In genomic region chr19:9906475-9907087, GRCh38 we compare ENCODE assay signal across 23 cellular contexts. TPM values are rescaled to one million over a fixed set of nuclear protein-coding genes. Genes with fewer than 3 reads are reported as not detected.
A peak's percentile ranks its signal among the peaks of the same experiment; 100 is the strongest.
DNase-seq lines count a peak whose midpoint lies in the region; ATAC-seq and TF ChIP-seq lines count a peak whose summit lies in the region.
"Had no signal": no experiment of that assay in that cellular context is flagged by ENCODE, and none has a peak within 500 bp of the region (broad histone marks: within the 10 kb centered on the region; RNA-seq: fewer than 3 reads in every experiment).

No MANE protein-coding gene starts in this region.

- peaks cover 7% of the 10 kb centered on the region for H3K27me3 Mint-ChIP-seq in glutamatergic neuron (ENCODE audit: unreplicated experiment)
- H3K27me3 Mint-ChIP-seq in nephron (ENCODE audit: low read depth), result no peaks in the 10 kb centered on the region
- H3K27me3 Mint-ChIP-seq: type B pancreatic cell had no signal

- H3K4me1 Mint-ChIP-seq in glutamatergic neuron (ENCODE audit: low read depth, unreplicated experiment), result peaks cover 7% of the 10 kb centered on the region
- peaks cover 26% of the 10 kb centered on the region for H3K4me1 Mint-ChIP-seq in nephron
- H3K4me1 Mint-ChIP-seq: activated naive CD4-positive, alpha-beta T cell treated with anti-CD3 and anti-CD28 coated beads, Interleukin-2, amount 10 ng/mL, durations not matched to agents 7 days and 5 days; IgD-negative memory B cell had no signal

- POLR2A ChIA-PET in A673 (lab: Charles Lee; ENCODE audit: low non-redundant PET), result no interaction called here

- intact Hi-C loops in A673 (cut with micrococcal nuclease; ENCODE audit: unreplicated experiment), result no loop called here

- DNase-seq in A673 (ENCODE audit: low spot score) (no peak), LHCN-M2 (ENCODE audit: low read depth) (peak; percentile 31), glutamatergic neuron (peak; percentile 22), NCI-H146 (lab: John Stamatoyannopoulos, UW) (no peak), NCI-H1105 (lab: John Stamatoyannopoulos, UW) (no peak)
- DNase-seq: activated CD8-positive, alpha-beta memory T cell treated with anti-CD3 and anti-CD28 coated beads for 24 hours; activated naive CD4-positive, alpha-beta T cell treated with anti-CD3 and anti-CD28 coated beads, Interleukin-2, amount 10 ng/mL, durations not matched to agents 7 days and 5 days; activated T-cell treated with anti-CD3 and anti-CD28 coated beads, Interleukin-2, amount 50 U/mL, for 48 hours; Calu3; GOT3; NCI-H1436; NCI-H526 treated with DMSO at 0.1 percent for 48 hours; right lobe of liver; stimulated activated CD4-positive, alpha-beta T cell treated with anti-CD3 and anti-CD28 coated beads, Interleukin-15, amount 100 ng/mL, for 24 hours had no signal

- peak overlapping the region; percentile 4 for H3K27ac ChIP-seq in A673 (ENCODE audit: low read depth, low read length, poor library complexity, severe bottlenecking)
- H3K27ac ChIP-seq: cardiac muscle cell, right lobe of liver had no signal

- no peaks in the 10 kb centered on the region for H3K27me3 ChIP-seq in A673 (replicated peaks; ENCODE audit: insufficient read depth, low read depth, low read length, poor library complexity)
- H3K27me3 ChIP-seq: cardiac muscle cell, right lobe of liver had no signal

- no peaks in the 10 kb centered on the region for H3K9me3 Mint-ChIP-seq in glutamatergic neuron (ENCODE audit: unreplicated experiment)
- no peaks in the 10 kb centered on the region for H3K9me3 Mint-ChIP-seq in nephron
- H3K9me3 Mint-ChIP-seq: activated naive CD4-positive, alpha-beta T cell treated with anti-CD3 and anti-CD28 coated beads, Interleukin-2, amount 10 ng/mL, durations not matched to agents 7 days and 5 days; dendritic cell treated with granulocyte-macrophage colony-stimulating factor and Interleukin-4, amounts not matched to agents 40 ng/mL and 50 ng/mL, for 4 days; type B pancreatic cell had no signal

- H3K4me3 ChIP-seq in A673 (ENCODE audit: low read depth, low read length, poor library complexity, severe bottlenecking), result no peak overlapping the region
- H3K4me3 ChIP-seq: cardiac muscle cell, right lobe of liver had no signal

- H3K4me3 Mint-ChIP-seq in glutamatergic neuron (ENCODE audit: unreplicated experiment) (peak overlapping the region; percentile 15), nephron (no peak overlapping the region)
- H3K4me3 Mint-ChIP-seq: activated naive CD4-positive, alpha-beta T cell treated with anti-CD3 and anti-CD28 coated beads, Interleukin-2, amount 10 ng/mL, durations not matched to agents 7 days and 5 days; dendritic cell treated with granulocyte-macrophage colony-stimulating factor and Interleukin-4, amounts not matched to agents 40 ng/mL and 50 ng/mL, for 4 days; IgD-negative memory B cell; type B pancreatic cell had no signal

- peak overlapping the region; percentile 6 for H3K27ac Mint-ChIP-seq in glutamatergic neuron (ENCODE audit: unreplicated experiment)
- H3K27ac Mint-ChIP-seq in nephron, result peak overlapping the region; percentile 1 to 54 (median 53)
- H3K27ac Mint-ChIP-seq: activated naive CD4-positive, alpha-beta T cell treated with anti-CD3 and anti-CD28 coated beads, Interleukin-2, amount 10 ng/mL, durations not matched to agents 7 days and 5 days; dendritic cell treated with granulocyte-macrophage colony-stimulating factor and Interleukin-4, amounts not matched to agents 40 ng/mL and 50 ng/mL, for 4 days; IgD-negative memory B cell; type B pancreatic cell had no signal

- H3K36me3 ChIP-seq in A673 (ENCODE audit: insufficient read depth, low read length, poor library complexity, severe bottlenecking), result no peaks in the 10 kb centered on the region
- H3K36me3 ChIP-seq: cardiac muscle cell, right lobe of liver had no signal

- CTCF ChIA-PET in A673 (lab: Charles Lee), result no interaction called here

- H3K4me1 ChIP-seq in A673 (ENCODE audit: insufficient read depth, low read length, poor library complexity, severe bottlenecking), result no peaks in the 10 kb centered on the region
- H3K4me1 ChIP-seq: right lobe of liver had no signal

- no TSS peak for BruUV-seq in A673 (replicated peaks; lab: Mats Ljungman, UMichigan)

- H3K36me3 Mint-ChIP-seq in glutamatergic neuron (ENCODE audit: unreplicated experiment) (no peaks in the 10 kb centered on the region), nephron (ENCODE audit: low read depth) (peaks cover 10% of the 10 kb centered on the region)
- H3K36me3 Mint-ChIP-seq: activated naive CD4-positive, alpha-beta T cell treated with anti-CD3 and anti-CD28 coated beads, Interleukin-2, amount 10 ng/mL, durations not matched to agents 7 days and 5 days; IgD-negative memory B cell; type B pancreatic cell had no signal

- H3K9me3 ChIP-seq in A673 (ENCODE audit: low read depth, low read length, poor library complexity, severe bottlenecking), result no peaks in the 10 kb centered on the region
- H3K9me3 ChIP-seq: right lobe of liver had no signal

- no peak for TF ChIP-seq CTCF in A673 (conservative IDR thresholded peaks at IDR 0.05; ENCODE audit: low read depth, low read length)
- no peak for TF ChIP-seq CTCF in glutamatergic neuron (IDR thresholded peaks at IDR 0.05; ENCODE audit: partially characterized antibody, unreplicated experiment)
- TF ChIP-seq CTCF in nephron (IDR thresholded peaks at IDR 0.05; ENCODE audit: unreplicated experiment in 3 of 3), result no peak

- no peak for ATAC-seq in HG03135 (IDR thresholded peaks at IDR 0.05; ENCODE audit: unreplicated experiment)
- ATAC-seq in GM19463 (IDR thresholded peaks at IDR 0.05; ENCODE audit: unreplicated experiment), result no peak
- ATAC-seq: right lobe of liver had no signal

RNA-seq across cellular contexts. Expression of gene OLFM2, which starts 29.7 kb away (rescaled TPM):
- 106 and 115 TPM in 2 replicates for total RNA-seq in A673 (2021)
- 0.06 TPM in 1 of 2 replicates, not detected in the other for total RNA-seq in LHCN-M2 (2014; rRNA removed)
- polyA plus RNA-seq in LHCN-M2 (2012), result 0.05 TPM
- 19.5 TPM for total RNA-seq in glutamatergic neuron (ENCODE audit: unreplicated experiment)
- total RNA-seq: MCF 10A, OCI-LY7 had no signal

Comparison
In these comparisons a context has a peak if more than half of its experiments do, and no peak if none do; other contexts are left out.
1. DNase-seq: peak in LHCN-M2 (single experiment) and glutamatergic neuron (single experiment); none in A673 (single experiment), NCI-H146 (single experiment) and NCI-H1105 (single experiment).
2. RNA of gene OLFM2, which starts 29.7 kb away (total RNA-seq): 106 to 115 TPM in A673 and 19.5 TPM in glutamatergic neuron (single experiment); 0.06 TPM in LHCN-M2; every median in the first group is over 10 times any median in the second.